1 cellular context compared by ENCODE assay signal in the genomic region with DNA sequence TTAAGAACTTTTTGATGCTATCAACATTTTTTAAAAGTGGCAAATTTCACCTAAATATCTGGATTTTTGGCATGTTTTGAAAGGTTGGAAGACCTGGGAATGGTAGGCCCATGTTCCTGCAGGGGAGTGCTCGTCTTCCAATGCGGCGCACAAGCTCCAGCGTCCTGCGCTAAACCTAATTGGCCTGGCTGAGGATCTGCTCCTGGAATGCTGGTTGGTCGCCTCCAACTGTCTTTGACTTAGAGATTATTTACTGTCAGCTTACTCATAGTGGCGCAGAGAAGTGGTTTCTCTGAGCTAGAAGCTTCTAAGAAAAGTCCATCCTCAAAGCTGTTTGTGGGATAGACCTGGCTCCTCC.
TF ChIP-seq lines count a peak whose summit lies in the region.

No MANE protein-coding gene starts in this region.

TF ChIP-seq in WTC11, 78 proteins besides CTCF, POLR2A, EP300 and RAD21 (continued from another document):
- TF ChIP-seq, protein P1, sequence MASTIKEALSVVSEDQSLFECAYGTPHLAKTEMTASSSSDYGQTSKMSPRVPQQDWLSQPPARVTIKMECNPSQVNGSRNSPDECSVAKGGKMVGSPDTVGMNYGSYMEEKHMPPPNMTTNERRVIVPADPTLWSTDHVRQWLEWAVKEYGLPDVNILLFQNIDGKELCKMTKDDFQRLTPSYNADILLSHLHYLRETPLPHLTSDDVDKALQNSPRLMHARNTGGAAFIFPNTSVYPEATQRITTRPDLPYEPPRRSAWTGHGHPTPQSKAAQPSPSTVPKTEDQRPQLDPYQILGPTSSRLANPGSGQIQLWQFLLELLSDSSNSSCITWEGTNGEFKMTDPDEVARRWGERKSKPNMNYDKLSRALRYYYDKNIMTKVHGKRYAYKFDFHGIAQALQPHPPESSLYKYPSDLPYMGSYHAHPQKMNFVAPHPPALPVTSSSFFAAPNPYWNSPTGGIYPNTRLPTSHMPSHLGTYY (CRISPR knock-in tag; IDR thresholded peaks at IDR 0.05) = no peak
- no peak for TF ChIP-seq SMAD3 (CRISPR knock-in tag; IDR thresholded peaks at IDR 0.05; ENCODE audit: borderline replicate concordance)
- TF ChIP-seq, protein P2, sequence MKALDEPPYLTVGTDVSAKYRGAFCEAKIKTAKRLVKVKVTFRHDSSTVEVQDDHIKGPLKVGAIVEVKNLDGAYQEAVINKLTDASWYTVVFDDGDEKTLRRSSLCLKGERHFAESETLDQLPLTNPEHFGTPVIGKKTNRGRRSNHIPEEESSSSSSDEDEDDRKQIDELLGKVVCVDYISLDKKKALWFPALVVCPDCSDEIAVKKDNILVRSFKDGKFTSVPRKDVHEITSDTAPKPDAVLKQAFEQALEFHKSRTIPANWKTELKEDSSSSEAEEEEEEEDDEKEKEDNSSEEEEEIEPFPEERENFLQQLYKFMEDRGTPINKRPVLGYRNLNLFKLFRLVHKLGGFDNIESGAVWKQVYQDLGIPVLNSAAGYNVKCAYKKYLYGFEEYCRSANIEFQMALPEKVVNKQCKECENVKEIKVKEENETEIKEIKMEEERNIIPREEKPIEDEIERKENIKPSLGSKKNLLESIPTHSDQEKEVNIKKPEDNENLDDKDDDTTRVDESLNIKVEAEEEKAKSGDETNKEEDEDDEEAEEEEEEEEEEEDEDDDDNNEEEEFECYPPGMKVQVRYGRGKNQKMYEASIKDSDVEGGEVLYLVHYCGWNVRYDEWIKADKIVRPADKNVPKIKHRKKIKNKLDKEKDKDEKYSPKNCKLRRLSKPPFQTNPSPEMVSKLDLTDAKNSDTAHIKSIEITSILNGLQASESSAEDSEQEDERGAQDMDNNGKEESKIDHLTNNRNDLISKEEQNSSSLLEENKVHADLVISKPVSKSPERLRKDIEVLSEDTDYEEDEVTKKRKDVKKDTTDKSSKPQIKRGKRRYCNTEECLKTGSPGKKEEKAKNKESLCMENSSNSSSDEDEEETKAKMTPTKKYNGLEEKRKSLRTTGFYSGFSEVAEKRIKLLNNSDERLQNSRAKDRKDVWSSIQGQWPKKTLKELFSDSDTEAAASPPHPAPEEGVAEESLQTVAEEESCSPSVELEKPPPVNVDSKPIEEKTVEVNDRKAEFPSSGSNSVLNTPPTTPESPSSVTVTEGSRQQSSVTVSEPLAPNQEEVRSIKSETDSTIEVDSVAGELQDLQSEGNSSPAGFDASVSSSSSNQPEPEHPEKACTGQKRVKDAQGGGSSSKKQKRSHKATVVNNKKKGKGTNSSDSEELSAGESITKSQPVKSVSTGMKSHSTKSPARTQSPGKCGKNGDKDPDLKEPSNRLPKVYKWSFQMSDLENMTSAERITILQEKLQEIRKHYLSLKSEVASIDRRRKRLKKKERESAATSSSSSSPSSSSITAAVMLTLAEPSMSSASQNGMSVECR (CRISPR knock-in tag; IDR thresholded peaks at IDR 0.05; ENCODE audit: borderline replicate concordance) = no peak
TF ChIP-seq in WTC11: peak in this region for 0.
